In the genomic region with DNA sequence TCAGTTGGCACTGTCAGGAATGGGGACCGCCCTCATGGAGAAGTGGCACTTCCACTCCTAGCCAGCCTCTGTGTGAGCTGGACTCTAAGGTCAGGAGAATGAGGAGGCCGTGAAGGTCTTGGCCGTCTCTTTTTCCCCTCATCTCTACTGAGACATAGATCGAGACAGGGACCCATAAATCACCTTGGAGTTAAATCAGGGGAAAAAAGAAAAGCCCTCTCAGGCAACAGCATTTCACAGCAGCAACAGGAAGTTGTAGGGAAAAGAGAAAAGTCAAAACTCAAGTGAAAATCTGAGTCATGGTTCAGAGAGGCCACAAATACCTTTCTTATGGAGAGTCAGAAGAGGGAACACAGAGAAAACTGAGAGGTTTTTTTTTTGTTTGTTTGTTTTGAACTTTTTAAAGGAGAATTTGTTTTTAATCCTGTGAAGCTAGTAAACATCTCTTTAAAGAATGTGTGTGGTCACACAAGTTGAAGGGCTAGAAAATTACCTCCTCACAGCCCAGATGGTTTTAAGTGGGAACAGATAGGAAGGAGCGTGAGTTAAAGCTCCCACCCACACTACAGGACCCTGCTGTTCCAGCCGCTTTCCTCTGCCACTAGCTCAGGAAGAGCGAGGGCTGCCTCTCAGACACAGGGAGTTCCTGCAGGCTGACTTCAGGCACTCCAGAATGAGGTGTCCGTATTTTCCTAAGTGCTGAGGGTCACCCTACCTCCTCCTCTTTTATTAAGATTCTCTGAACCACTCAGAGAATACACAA, we compare ENCODE assay signal across 8 cellular contexts. TPM values are rescaled to one million over a fixed set of nuclear protein-coding genes. Genes with fewer than 3 reads are reported as not detected.
DNase-seq lines count a peak whose midpoint lies in the region; ATAC-seq, FAIRE-seq and TF ChIP-seq lines count a peak whose summit lies in the region.

No MANE protein-coding gene starts in this region.

- H4K20me1 ChIP-seq in astrocyte (ENCODE audit: insufficient read depth, low read length): no peaks in the 10 kb centered on the region

- CTCF ChIA-PET in naive thymus-derived CD4-positive, alpha-beta T cell (lab: Charles Lee): no interaction called here

- peak overlapping the region; percentile 77 for H3K4me2 ChIP-seq in astrocyte (ENCODE audit: low read length)

- TF ChIP-seq CTCF in HL-60 (IDR thresholded peaks at IDR 0.05; ENCODE audit: insufficient read depth, low read length) (no peak), astrocyte (IDR thresholded peaks at IDR 0.05; ENCODE audit: insufficient read depth, low read depth, low read length) (no peak), left lung (IDR thresholded peaks at IDR 0.05) (no peak)

- H3K9me3 Mint-ChIP-seq in astrocyte (ENCODE audit: unreplicated experiment): peaks cover 15% of the 10 kb centered on the region
- peaks cover 0 to 22% (median 8%) of the 10 kb centered on the region in 11 donors for H3K9me3 Mint-ChIP-seq in naive thymus-derived CD4-positive, alpha-beta T cell

- H3K4me3 Mint-ChIP-seq in astrocyte (ENCODE audit: unreplicated experiment): peak overlapping the region; percentile 45
- H3K4me3 Mint-ChIP-seq in naive thymus-derived CD4-positive, alpha-beta T cell: peak overlapping the region in 1 of 10 donors; percentile 43

- peak overlapping the region; percentile 70 for H3K9ac ChIP-seq in astrocyte (ENCODE audit: low read length)

- H2AFZ ChIP-seq in ACC112 (ENCODE audit: low read length, unreplicated experiment) (peak overlapping the region; percentile 78), astrocyte (ENCODE audit: low read depth, low read length) (peak overlapping the region; percentile 86)

- no peaks in the 10 kb centered on the region for H3K36me3 Mint-ChIP-seq in astrocyte (ENCODE audit: low read depth, unreplicated experiment)
- peaks cover 0 to 6% (median 0%) of the 10 kb centered on the region in 5 donors for H3K36me3 Mint-ChIP-seq in naive thymus-derived CD4-positive, alpha-beta T cell

- peak overlapping the region; percentile 97 for H3K27ac Mint-ChIP-seq in astrocyte (ENCODE audit: unreplicated experiment)
- H3K27ac Mint-ChIP-seq in naive thymus-derived CD4-positive, alpha-beta T cell: peak overlapping the region in 1 of 9 donors; percentile 62

- DNase-seq in HL-60 (ENCODE audit: low read depth in 1 of 2, low spot score in 1 of 2) (no peak), astrocyte (ENCODE audit: low read depth) (peak; percentile 76), left lung (no peak), nucleus accumbens (lab: John Stamatoyannopoulos, UW) (no peak), NCI-H2171 (lab: John Stamatoyannopoulos, UW) (no peak)
- no peak for DNase-seq in naive thymus-derived CD4-positive, alpha-beta T cell

- H3K9me3 ChIP-seq in astrocyte (ENCODE audit: insufficient read depth, low read depth, low read length) (no peaks in the 10 kb centered on the region), left lung (no peaks in the 10 kb centered on the region)
- H3K9me3 ChIP-seq in naive thymus-derived CD4-positive, alpha-beta T cell (ENCODE audit: control insufficient read depth in 2 of 3, low read length in 3 of 3): no peaks in the 10 kb centered on the region

- H3K79me2 ChIP-seq in ACC112 (ENCODE audit: control insufficient read depth, insufficient read depth, low read length, unreplicated experiment) (no peaks in the 10 kb centered on the region), astrocyte (ENCODE audit: insufficient read depth, low read length) (no peaks in the 10 kb centered on the region)

- H3K4me1 ChIP-seq in ACC112 (ENCODE audit: control insufficient read depth, insufficient read depth, low read length, unreplicated experiment) (peaks cover 12% of the 10 kb centered on the region), astrocyte (ENCODE audit: insufficient read depth, low read length) (peaks cover 12% of the 10 kb centered on the region), left lung (peaks cover 7 to 18% of the 10 kb centered on the region in 2 donors)
- no peaks in the 10 kb centered on the region for H3K4me1 ChIP-seq in naive thymus-derived CD4-positive, alpha-beta T cell (ENCODE audit: control insufficient read depth in 2 of 2, insufficient read depth in 2 of 2, low read length in 2 of 2)

- POLR2A ChIA-PET in naive thymus-derived CD4-positive, alpha-beta T cell (lab: Charles Lee): no interaction called here

- intact Hi-C loops in left lung (cut with DNase I): no loop called here
- intact Hi-C loops in naive thymus-derived CD4-positive, alpha-beta T cell (cut with micrococcal nuclease): no loop called here

- H3K36me3 ChIP-seq in ACC112 (ENCODE audit: insufficient read depth, low read length): no peaks in the 10 kb centered on the region
- H3K36me3 ChIP-seq in astrocyte (ENCODE audit: insufficient read depth, low read length): no peaks in the 10 kb centered on the region
- H3K36me3 ChIP-seq in left lung: no peaks in the 10 kb centered on the region
- H3K36me3 ChIP-seq in naive thymus-derived CD4-positive, alpha-beta T cell (ENCODE audit: control insufficient read depth in 2 of 3, insufficient read depth in 3 of 3, low read length in 3 of 3): no peaks in the 10 kb centered on the region

- no peak for FAIRE-seq in astrocyte (lab: Jason Lieb, UNC)

- H3K27ac ChIP-seq in ACC112 (ENCODE audit: low read depth, low read length): peak overlapping the region; percentile 85
- peak overlapping the region; percentile 59 for H3K27ac ChIP-seq in HL-60 (replicated peaks)
- peak overlapping the region; percentile 86 for H3K27ac ChIP-seq in astrocyte (ENCODE audit: low read depth, low read length)
- H3K27ac ChIP-seq in left lung: peak overlapping the region; percentile 81
- no peak overlapping the region for H3K27ac ChIP-seq in naive thymus-derived CD4-positive, alpha-beta T cell (ENCODE audit: low read depth, low read length)

- H3K4me3 ChIP-seq in ACC112 (ENCODE audit: low read depth, low read length) (peak overlapping the region; percentile 9; the same call in 1 of the 2 replicates), HL-60 (replicated peaks; ENCODE audit: insufficient read depth, low read length) (no peak overlapping the region), astrocyte (ENCODE audit: insufficient read depth, low read depth, low read length) (peak overlapping the region; percentile 26), left lung (no peak overlapping the region)
- H3K4me3 ChIP-seq in naive thymus-derived CD4-positive, alpha-beta T cell (ENCODE audit: low read length): no peak overlapping the region

- H3K4me1 Mint-ChIP-seq in astrocyte (ENCODE audit: low read depth, unreplicated experiment): peaks cover 16% of the 10 kb centered on the region
- peaks cover 0 to 22% (median 0%) of the 10 kb centered on the region in 7 donors for H3K4me1 Mint-ChIP-seq in naive thymus-derived CD4-positive, alpha-beta T cell

- ATAC-seq in left lung: peak; percentile 78
- ATAC-seq in GM21526 (IDR thresholded peaks at IDR 0.05; ENCODE audit: low FRiP score, unreplicated experiment): no peak
- no peak for ATAC-seq in naive thymus-derived CD4-positive, alpha-beta T cell

- peaks cover 4% of the 10 kb centered on the region for H3K27me3 Mint-ChIP-seq in astrocyte (ENCODE audit: low read depth, unreplicated experiment)
- H3K27me3 Mint-ChIP-seq in naive thymus-derived CD4-positive, alpha-beta T cell: peaks cover 13 to 35% (median 34%) of the 10 kb centered on the region in 5 donors

- H3K27me3 ChIP-seq in ACC112 (ENCODE audit: insufficient read depth, low read length) (no peaks in the 10 kb centered on the region), HL-60 (ENCODE audit: insufficient read depth, poor library complexity, severe bottlenecking) (no peaks in the 10 kb centered on the region), astrocyte (ENCODE audit: insufficient read depth, low read length) (no peaks in the 10 kb centered on the region), left lung (no peaks in the 10 kb centered on the region)
- no peaks in the 10 kb centered on the region for H3K27me3 ChIP-seq in naive thymus-derived CD4-positive, alpha-beta T cell (ENCODE audit: control insufficient read depth in 2 of 2, insufficient read depth in 2 of 2, low read length in 2 of 2)

RNA-seq across cellular contexts. Expression of gene CYP1B1, which starts 30.6 kb away (rescaled TPM):
- total RNA-seq in astrocyte: 12.9 and 20.8 TPM in 2 replicates
- total RNA-seq in left lung: 100 to 1,000 TPM in 1 of 2 donors, 10 to 100 TPM in 1; 30.3 to 155 TPM
- 10 to 100 TPM in 2 of 5 experiments, 1 to 10 TPM in 3; 1.6 to 24.9 (median 6.7) TPM for total RNA-seq in naive thymus-derived CD4-positive, alpha-beta T cell
- under 1 TPM in 1 of 2 donors, not detected in 1; 0.05 TPM for polyA plus RNA-seq in naive thymus-derived CD4-positive, alpha-beta T cell

Comparison
In these comparisons a context has a peak if more than half of its experiments do, and no peak if none do; other contexts are left out.
1. H3K4me3 ChIP-seq: peak in ACC112 (single experiment) and astrocyte (single experiment); none in HL-60 (single experiment), left lung (0 of 2) and naive thymus-derived CD4-positive, alpha-beta T cell (single experiment).